ENCODE assay signal across 2 cellular contexts in genomic region chr16:75209514-75209913, GRCh38. TPM values are rescaled to one million over a fixed set of nuclear protein-coding genes. Genes with fewer than 3 reads are reported as not detected.
"Had no signal": no experiment of that assay in that cellular context is flagged by ENCODE, and none has a peak within 500 bp of the region (broad histone marks: within the 10 kb centered on the region; RNA-seq: fewer than 3 reads in every experiment).

No MANE protein-coding gene starts in this region.

RNA-seq across cellular contexts. Expression of gene CTRB2, which starts 2.6 kb away (rescaled TPM):
- total RNA-seq: G401 had no signal
- polyA plus RNA-seq: GM12878 had no signal

RNA-seq across cellular contexts. Expression of gene CTRB1, which starts 9.3 kb away (rescaled TPM):
- total RNA-seq: G401 had no signal
- polyA plus RNA-seq: GM12878 had no signal
